In genomic region chr4:184806246-184806550, GRCh38 we compare ENCODE assay signal across 17 cellular contexts. TPM values are rescaled to one million over a fixed set of nuclear protein-coding genes. Genes with fewer than 3 reads are reported as not detected.
DNase-seq lines count a peak whose midpoint lies in the region; ATAC-seq, FAIRE-seq and TF ChIP-seq lines count a peak whose summit lies in the region.
"Had no signal": no experiment of that assay in that cellular context is flagged by ENCODE, and none has a peak within 500 bp of the region (broad histone marks: within the 10 kb centered on the region; RNA-seq: fewer than 3 reads in every experiment).

No MANE protein-coding gene starts in this region.

- peak overlapping the region; percentile 54 for H3K27ac Mint-ChIP-seq in activated B cell treated with CpG ODN at 0.5 μM for 24 hours
- H3K27ac Mint-ChIP-seq: activated CD4-positive, alpha-beta memory T cell treated with anti-CD3 and anti-CD28 coated beads for 36 hours; activated T-helper 17 cell treated with anti-CD3 and anti-CD28 coated beads, Interleukin-2, amount 50 U/mL, for 72 hours; T-helper 2 cell treated with Interferon-gamma antibody and Interleukin-4, amounts not matched to agents 5 μg/mL and 100 μg/mL, for 36 hours had no signal

- H3K79me2 ChIP-seq in keratinocyte (ENCODE audit: control insufficient read depth, insufficient read depth, low read length): peaks cover 18% of the 10 kb centered on the region

- TF ChIP-seq POLR2A in GM12891 (IDR thresholded peaks at IDR 0.05; ENCODE audit: low read depth, low read length): no peak

- no peak overlapping the region for H3K4me3 Mint-ChIP-seq in activated B cell treated with CpG ODN at 0.5 μM for 24 hours
- H3K4me3 Mint-ChIP-seq: activated CD4-positive, alpha-beta memory T cell treated with anti-CD3 and anti-CD28 coated beads for 36 hours; activated T-helper 17 cell treated with anti-CD3 and anti-CD28 coated beads, Interleukin-2, amount 50 U/mL, for 72 hours; T-helper 2 cell treated with Interferon-gamma antibody and Interleukin-4, amounts not matched to agents 5 μg/mL and 100 μg/mL, for 36 hours had no signal

- dilution Hi-C loops in keratinocyte (cut with MboI; ENCODE audit: extremely low pct_ligation_motif_present, low sequenced_read_pairs): no loop called here

- intact Hi-C loops in activated B cell treated with CpG ODN at 0.5 μM for 24 hours (cut with micrococcal nuclease): loop anchor here (1.0 kb wide), 1 partner anchor 9 kb away; no protein-coding TSS in a partner anchor

- no peak overlapping the region for H2AFZ ChIP-seq in keratinocyte (ENCODE audit: control insufficient read depth, low read length)

- CTCF ChIA-PET in activated B cell treated with CpG ODN at 0.5 μM for 24 hours (lab: Charles Lee): interaction anchor here (1.5 kb wide), 1 partner anchor 115 kb away, joined by 5 read pairs; no protein-coding TSS in a partner anchor

- H3K9me1 ChIP-seq in keratinocyte (ENCODE audit: control insufficient read depth, extremely low read depth, insufficient read depth, low read length): no peaks in the 10 kb centered on the region

- H3K4me2 ChIP-seq in keratinocyte (ENCODE audit: control insufficient read depth, extremely low read depth, insufficient read depth, low read depth, low read length): peak overlapping the region; percentile 68

- no peak for ATAC-seq in activated B cell treated with CpG ODN at 0.5 μM for 24 hours (ENCODE audit: low read depth)
- ATAC-seq: activated T-helper 17 cell treated with anti-CD3 and anti-CD28 coated beads, Interleukin-2, amount 50 U/mL, for 72 hours had no signal

- peak overlapping the region; percentile 50 for H3K27ac ChIP-seq in keratinocyte (ENCODE audit: control insufficient read depth, insufficient read depth, low read length)
- H3K27ac ChIP-seq in skin epidermis: peak overlapping the region in 15 of 21 experiments; percentile 1 to 79 (median 55)
- H3K27ac ChIP-seq: ascending aorta had no signal

- no peaks in the 10 kb centered on the region for H3K9me3 ChIP-seq in keratinocyte (ENCODE audit: control insufficient read depth, low read depth, low read length)
- H3K9me3 ChIP-seq in MG63: no peaks in the 10 kb centered on the region
- H3K9me3 ChIP-seq: ascending aorta had no signal

- H3K9me3 Mint-ChIP-seq in activated B cell treated with CpG ODN at 0.5 μM for 24 hours: no peaks in the 10 kb centered on the region
- H3K9me3 Mint-ChIP-seq: activated CD4-positive, alpha-beta memory T cell treated with anti-CD3 and anti-CD28 coated beads for 36 hours; activated T-helper 17 cell treated with anti-CD3 and anti-CD28 coated beads, Interleukin-2, amount 50 U/mL, for 72 hours; T-helper 2 cell treated with Interferon-gamma antibody and Interleukin-4, amounts not matched to agents 5 μg/mL and 100 μg/mL, for 36 hours had no signal

- H3K27me3 Mint-ChIP-seq in activated B cell treated with CpG ODN at 0.5 μM for 24 hours: no peaks in the 10 kb centered on the region
- H3K27me3 Mint-ChIP-seq: activated CD4-positive, alpha-beta memory T cell treated with anti-CD3 and anti-CD28 coated beads for 36 hours; activated T-helper 17 cell treated with anti-CD3 and anti-CD28 coated beads, Interleukin-2, amount 50 U/mL, for 72 hours had no signal

- peak overlapping the region; percentile 51 for H3K9ac ChIP-seq in keratinocyte (ENCODE audit: control insufficient read depth, extremely low read depth, insufficient read depth, low read length)

- H3K4me3 ChIP-seq in keratinocyte (ENCODE audit: control insufficient read depth in 2 of 3, extremely low read depth in 1 of 3, insufficient read depth in 2 of 3, low read depth in 1 of 3, low read length in 3 of 3) (no peak overlapping the region), skin epidermis (no peak overlapping the region), MG63 (no peak overlapping the region)
- H3K4me3 ChIP-seq: ascending aorta had no signal

- H3K36me3 ChIP-seq in keratinocyte (ENCODE audit: control insufficient read depth in 2 of 2, extremely low read depth in 1 of 2, insufficient read depth in 2 of 2, low read length in 2 of 2) (peaks cover 4 to 10% of the 10 kb centered on the region in 2 experiments), MG63 (no peaks in the 10 kb centered on the region)
- H3K36me3 ChIP-seq: ascending aorta had no signal

- H4K20me1 ChIP-seq in keratinocyte (ENCODE audit: control insufficient read depth, extremely low read depth, insufficient read depth, low read length): no peaks in the 10 kb centered on the region

- FAIRE-seq in GM12891 (lab: Jason Lieb, UNC): peak; percentile 68
- FAIRE-seq in keratinocyte (lab: Jason Lieb, UNC): peak; percentile 66
- FAIRE-seq: endometrium had no signal

- DNase-seq in GM12891 (ENCODE audit: insufficient read length, low spot score) (no peak), activated B cell treated with CpG ODN at 0.5 μM for 24 hours (no peak), keratinocyte (ENCODE audit: low read depth, low spot score) (no peak), MG63 (no peak), DMS153 treated with DMSO at 0.1 percent for 48 hours (lab: John Stamatoyannopoulos, UW; ENCODE audit: unreplicated experiment) (no peak), NCI-H226 (no peak)
- no peak for DNase-seq in central memory CD4-positive, alpha-beta T cell
- DNase-seq: activated CD4-positive, alpha-beta memory T cell treated with anti-CD3 and anti-CD28 coated beads for 36 hours; EL; KG1; mesendoderm; NCI-H1436 treated with DMSO at 0.1 percent for 48 hours had no signal

- POLR2A ChIA-PET in activated B cell treated with CpG ODN at 0.5 μM for 24 hours (lab: Charles Lee): interaction anchor here (1.4 kb wide), 1 partner anchor 48 kb away, joined by 3 read pairs; no protein-coding TSS in a partner anchor

- peaks cover 63% of the 10 kb centered on the region for H3K4me1 ChIP-seq in keratinocyte (ENCODE audit: control insufficient read depth, extremely low read depth, insufficient read depth, low read length)

- H3K36me3 Mint-ChIP-seq in activated B cell treated with CpG ODN at 0.5 μM for 24 hours (ENCODE audit: low read depth): peaks cover 17% of the 10 kb centered on the region

- TF ChIP-seq CTCF in activated B cell treated with CpG ODN at 0.5 μM for 24 hours (IDR thresholded peaks at IDR 0.05) (no peak), keratinocyte (optimal IDR thresholded peaks at IDR 0.05 in 1 of 3, IDR thresholded peaks at IDR 0.05 in 1 of 3, conservative IDR thresholded peaks at IDR 0.05 in 1 of 3; ENCODE audit: extremely low read depth in 1 of 3, insufficient read depth in 2 of 3, low read length in 3 of 3) (no peak)

- H3K4me1 Mint-ChIP-seq in activated B cell treated with CpG ODN at 0.5 μM for 24 hours: peaks cover 40% of the 10 kb centered on the region

- H3K27me3 ChIP-seq in keratinocyte (ENCODE audit: control insufficient read depth, extremely low read depth, insufficient read depth, low read length) (no peaks in the 10 kb centered on the region), MG63 (no peaks in the 10 kb centered on the region)
- H3K27me3 ChIP-seq: ascending aorta had no signal

TF ChIP-seq in GM12891, 5 proteins besides CTCF, POLR2A, EP300 and RAD21:
- TF ChIP-seq POLR2AphosphoS5 (IDR thresholded peaks at IDR 0.05; ENCODE audit: low read depth, low read length) (no peak), SPI1 (IDR thresholded peaks at IDR 0.05; ENCODE audit: low read depth, low read length) (no peak), TAF1 (IDR thresholded peaks at IDR 0.05; ENCODE audit: low read depth, low read length) (no peak), PAX5 (IDR thresholded peaks at IDR 0.05; ENCODE audit: insufficient read depth, low read length, severe bottlenecking) (no peak), POU2F2 (IDR thresholded peaks at IDR 0.05; ENCODE audit: low read depth, low read length) (no peak)

RNA-seq across cellular contexts. Expression of gene ACSL1, which starts 19.6 kb away (rescaled TPM):
- polyA plus RNA-seq in GM12891 (2012; ENCODE audit: low read depth, missing spikeins): 25.2 TPM
- total RNA-seq in activated B cell treated with CpG ODN at 0.5 μM for 24 hours: 46.3 and 47.0 TPM in 2 replicates
- 46.4 to 64.3 TPM (median 60.6 TPM) in 3 replicates for polyA plus RNA-seq in keratinocyte
- polyA plus RNA-seq in keratinocyte (2011; ENCODE audit: low read depth): 58.9 TPM
- 26.6 and 55.5 TPM in 2 replicates for polyA plus RNA-seq in keratinocyte (2011; cell fraction: cytosol; rRNA removed)
- polyA plus RNA-seq in keratinocyte (2011; cell fraction: nucleus; rRNA removed): 61.3 and 76.7 TPM in 2 replicates
- polyA plus RNA-seq in keratinocyte (2012; ENCODE audit: low replicate concordance): 49.9 and 91.8 TPM in 2 replicates
- 68.3 to 118 TPM (median 104 TPM) in 3 replicates for polyA minus RNA-seq in keratinocyte
- 75.0 TPM for polyA minus RNA-seq in keratinocyte (2011; cell fraction: cytosol; rRNA and poly(A)+ RNA removed)
- 67.1 and 83.1 TPM in 2 replicates for polyA minus RNA-seq in keratinocyte (2011; cell fraction: nucleus; rRNA and poly(A)+ RNA removed)
- total RNA-seq in MG63 (2014; rRNA removed; shearing (Covaris generic); ENCODE audit: low replicate concordance): 20.5 and 22.2 TPM in 2 replicates
